8 cellular contexts compared by ENCODE assay signal in the genomic region with DNA sequence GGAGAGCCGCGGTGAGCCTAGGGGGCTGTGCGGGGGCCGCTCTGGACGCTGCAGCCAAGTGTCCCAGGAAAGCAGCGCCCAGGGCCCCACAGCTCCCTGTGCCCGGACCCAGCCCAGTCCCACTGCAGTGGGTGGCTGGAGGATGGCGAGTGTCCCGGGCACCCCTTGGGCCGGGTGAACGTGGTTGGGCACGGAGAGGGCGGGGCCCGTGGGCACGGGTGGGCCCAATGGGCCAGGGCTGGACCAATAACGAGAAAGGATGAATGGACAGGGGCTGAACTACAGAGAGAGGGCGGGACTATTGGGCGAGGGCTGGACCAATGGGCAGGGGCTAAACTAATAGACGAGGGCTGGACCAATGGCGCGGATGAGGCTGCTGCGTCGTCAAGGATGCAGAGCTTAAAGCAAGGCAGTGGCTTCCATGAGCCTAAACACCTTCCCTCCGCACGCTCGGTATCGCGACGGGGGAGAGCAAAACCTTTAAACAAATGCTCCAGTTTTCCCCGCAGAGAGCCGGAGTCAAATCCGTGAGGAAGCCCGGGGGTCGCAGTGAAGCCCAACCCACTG. TPM values are rescaled to one million over a fixed set of nuclear protein-coding genes. Genes with fewer than 3 reads are reported as not detected.
A peak's percentile ranks its signal among the peaks of the same experiment; 100 is the strongest.
DNase-seq lines count a peak whose midpoint lies in the region; ATAC-seq and TF ChIP-seq lines count a peak whose summit lies in the region.

No MANE protein-coding gene starts in this region.

- intact Hi-C loops in lower leg skin (cut with DNase I; ENCODE audit: low total_unique reads), result no loop called here

- TF ChIP-seq POLR2A in lower leg skin (IDR thresholded peaks at IDR 0.05), result no peak

- peak overlapping the region; percentile 54 for H3K4me3 ChIP-seq in lower leg skin (ENCODE audit: low read depth, poor library complexity, severe bottlenecking)

- 0 to 1% methylated on average over 27 to 29 of the region's 34 CpGs for WGBS in lower leg skin, 2 donors

- H3K27ac ChIP-seq in C4-2B, result peak overlapping the region; percentile 95

- TF ChIP-seq CTCF in C4-2B (conservative IDR thresholded peaks at IDR 0.05), result no peak
- no peak for TF ChIP-seq CTCF in lower leg skin (IDR thresholded peaks at IDR 0.05)

- peak; percentile 91 for ATAC-seq in GM19395 (IDR thresholded peaks at IDR 0.05; ENCODE audit: unreplicated experiment)
- ATAC-seq in HG03558 (IDR thresholded peaks at IDR 0.05; ENCODE audit: extremely low read depth, unreplicated experiment), result peak; percentile 64

- DNase-seq in NCI-H748 (lab: John Stamatoyannopoulos, UW; ENCODE audit: unreplicated experiment), result peak; percentile 96
- DNase-seq in activated CD4-positive, alpha-beta T cell treated with anti-CD3 and anti-CD28 coated beads, Interleukin-2, amount 50 U/mL, for 4 hours, result peak; percentile 91 to 92
- peak; percentile 96 for DNase-seq in ecto neural progenitor cell (ENCODE audit: low spot score)
- DNase-seq in lower leg skin (ENCODE audit: low spot score in 2 of 2), result peak; percentile 99
- DNase-seq in stimulated activated CD4-positive, alpha-beta T cell treated with anti-CD3 and anti-CD28 coated beads, Interleukin-4, amount 100 ng/mL, for 48 hours (ENCODE audit: low read depth in 2 of 2), result peak; percentile 83 to 94

RNA-seq across cellular contexts. Expression of a gene that starts 0.5 kb away (rescaled TPM):
- total RNA-seq in lower leg skin, result 10 to 100 TPM; 36.4 to 44.6 (median 40.3) TPM

RNA-seq across cellular contexts. Expression of a gene that starts 24.6 kb away (rescaled TPM):
- 1 to 10 TPM; 2.3 to 6.7 (median 4.6) TPM for total RNA-seq in lower leg skin

RNA-seq across cellular contexts. Expression of a gene that starts 29.2 kb away (rescaled TPM):
- total RNA-seq in lower leg skin, result 10 to 100 TPM; 36.9 to 61.4 (median 46.0) TPM

RNA-seq across cellular contexts. Expression of a gene that starts 52.4 kb away (rescaled TPM):
- total RNA-seq in lower leg skin, result 10 to 100 TPM in 3 of 4 donors, 1 to 10 TPM in 1; 5.6 to 67.9 (median 19.4) TPM

Comparison
In these comparisons a context has a peak if more than half of its experiments do, and no peak if none do; other contexts are left out.
1. Peak in every context shown above with its lines: DNase-seq, ATAC-seq, H3K4me3 ChIP-seq and H3K27ac ChIP-seq.